In the genomic region with DNA sequence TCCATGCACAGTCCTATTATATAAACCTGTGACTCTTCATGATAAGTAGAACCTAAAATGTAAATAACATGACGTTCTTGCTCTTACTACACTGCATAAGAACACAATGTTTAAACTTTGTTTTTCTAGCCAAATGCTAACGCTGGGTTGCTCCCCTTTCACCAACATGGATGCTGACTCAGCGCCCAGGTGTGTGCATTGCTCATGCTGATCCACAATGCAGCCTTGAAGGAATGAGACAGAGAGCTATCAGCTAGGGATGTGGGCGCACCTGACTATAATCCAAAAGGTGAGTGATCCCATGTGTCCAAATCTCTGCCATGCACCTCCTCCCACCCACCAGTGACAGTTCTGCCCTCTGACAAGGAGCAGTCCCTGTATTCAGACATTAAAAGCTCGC, we compare ENCODE assay signal across 21 cellular contexts.
"Had no signal": no experiment of that assay in that cellular context is flagged by ENCODE, and none has a peak within 500 bp of the region (broad histone marks: within the 10 kb centered on the region; RNA-seq: fewer than 3 reads in every experiment).

No MANE protein-coding gene starts in this region.

- H3K27me3 ChIP-seq: heart right ventricle, left lung, sigmoid colon had no signal

- H3K9me3 ChIP-seq: heart right ventricle, left lung, sigmoid colon had no signal

- H3K36me3 Mint-ChIP-seq: activated CD4-positive, alpha-beta memory T cell treated with anti-CD3 and anti-CD28 coated beads for 36 hours; activated naive CD8-positive, alpha-beta T cell treated with anti-CD3 and anti-CD28 coated beads for 36 hours; mesothelial cell of epicardium; naive thymus-derived CD8-positive, alpha-beta T cell; stimulated activated memory B cell treated with anti-CD40 and anti-IgM and Interleukin-4, amounts not matched to agents 10 μg/mL and 1 μg/mL and 100 μg/mL, for 72 hours; type B pancreatic cell had no signal

- H3K27ac Mint-ChIP-seq: activated B cell treated with CpG ODN at 0.5 μM for 24 hours; activated CD4-positive, alpha-beta memory T cell treated with anti-CD3 and anti-CD28 coated beads for 36 hours; activated naive CD8-positive, alpha-beta T cell treated with anti-CD3 and anti-CD28 coated beads for 36 hours; mesothelial cell of epicardium; naive thymus-derived CD8-positive, alpha-beta T cell; stimulated activated memory B cell treated with anti-CD40 and anti-IgM and Interleukin-4, amounts not matched to agents 10 μg/mL and 1 μg/mL and 100 μg/mL, for 72 hours; T-helper 1 cell treated with Interleukin-12 subunit alpha and Interleukin-12 subunit beta and Interleukin-4 antibody, amounts not matched to agents 30 μg/mL and 1 μg/mL, for 36 hours; type B pancreatic cell had no signal

- H3K4me1 ChIP-seq: heart right ventricle, left lung, sigmoid colon had no signal

- H3K9me3 Mint-ChIP-seq: activated B cell treated with CpG ODN at 0.5 μM for 24 hours; activated CD4-positive, alpha-beta memory T cell treated with anti-CD3 and anti-CD28 coated beads for 36 hours; activated naive CD8-positive, alpha-beta T cell treated with anti-CD3 and anti-CD28 coated beads for 36 hours; mesothelial cell of epicardium; naive thymus-derived CD8-positive, alpha-beta T cell; stimulated activated memory B cell treated with anti-CD40 and anti-IgM and Interleukin-4, amounts not matched to agents 10 μg/mL and 1 μg/mL and 100 μg/mL, for 72 hours; T-helper 1 cell treated with Interleukin-12 subunit alpha and Interleukin-12 subunit beta and Interleukin-4 antibody, amounts not matched to agents 30 μg/mL and 1 μg/mL, for 36 hours had no signal

- H3K4me3 ChIP-seq: coronary artery, heart right ventricle, left lung, lung, sigmoid colon, smooth muscle cell had no signal

- H3K4me2 ChIP-seq: smooth muscle cell had no signal

- H3K4me3 Mint-ChIP-seq: activated B cell treated with CpG ODN at 0.5 μM for 24 hours; activated CD4-positive, alpha-beta memory T cell treated with anti-CD3 and anti-CD28 coated beads for 36 hours; activated naive CD8-positive, alpha-beta T cell treated with anti-CD3 and anti-CD28 coated beads for 36 hours; mesothelial cell of epicardium; naive thymus-derived CD8-positive, alpha-beta T cell; stimulated activated memory B cell treated with anti-CD40 and anti-IgM and Interleukin-4, amounts not matched to agents 10 μg/mL and 1 μg/mL and 100 μg/mL, for 72 hours; T-helper 1 cell treated with Interleukin-12 subunit alpha and Interleukin-12 subunit beta and Interleukin-4 antibody, amounts not matched to agents 30 μg/mL and 1 μg/mL, for 36 hours; type B pancreatic cell had no signal

- H3K27ac ChIP-seq: coronary artery, heart right ventricle, left lung, sigmoid colon had no signal

- H3K4me1 Mint-ChIP-seq: activated B cell treated with CpG ODN at 0.5 μM for 24 hours; activated naive CD8-positive, alpha-beta T cell treated with anti-CD3 and anti-CD28 coated beads for 36 hours; naive thymus-derived CD8-positive, alpha-beta T cell; stimulated activated memory B cell treated with anti-CD40 and anti-IgM and Interleukin-4, amounts not matched to agents 10 μg/mL and 1 μg/mL and 100 μg/mL, for 72 hours had no signal

- ATAC-seq: heart right ventricle; left lung; naive thymus-derived CD8-positive, alpha-beta T cell; stimulated activated memory B cell treated with anti-CD40 and anti-IgM and Interleukin-4, amounts not matched to agents 10 μg/mL and 1 μg/mL and 100 μg/mL, for 72 hours had no signal

- DNase-seq: activated B cell treated with CpG ODN at 0.5 μM for 24 hours; activated CD4-positive, alpha-beta memory T cell treated with anti-CD3 and anti-CD28 coated beads for 36 hours; activated CD4-positive, alpha-beta T cell treated with anti-CD3 and anti-CD28 coated beads for 48 hours; activated naive CD4-positive, alpha-beta T cell treated with Interleukin-2 at 50 U/mL for 16 hours; activated naive CD8-positive, alpha-beta T cell treated with anti-CD3 and anti-CD28 coated beads for 36 hours; activated T-cell treated with anti-CD3 and anti-CD28 coated beads, Interleukin-2, amount 50 U/mL, for 48 hours; amniotic stem cell; cerebellar nuclear complex; heart right ventricle; left lung; naive thymus-derived CD8-positive, alpha-beta T cell; sigmoid colon; stimulated activated CD4-positive, alpha-beta T cell treated with anti-CD3 and anti-CD28 coated beads, Interleukin-15, amount 100 ng/mL, for 24 hours; T1000 had no signal

- H3K36me3 ChIP-seq: heart right ventricle, left lung, sigmoid colon had no signal

- H3K27me3 Mint-ChIP-seq: type B pancreatic cell had no signal
